Comparison of ENCODE assay signal across 14 cellular contexts in the genomic region with DNA sequence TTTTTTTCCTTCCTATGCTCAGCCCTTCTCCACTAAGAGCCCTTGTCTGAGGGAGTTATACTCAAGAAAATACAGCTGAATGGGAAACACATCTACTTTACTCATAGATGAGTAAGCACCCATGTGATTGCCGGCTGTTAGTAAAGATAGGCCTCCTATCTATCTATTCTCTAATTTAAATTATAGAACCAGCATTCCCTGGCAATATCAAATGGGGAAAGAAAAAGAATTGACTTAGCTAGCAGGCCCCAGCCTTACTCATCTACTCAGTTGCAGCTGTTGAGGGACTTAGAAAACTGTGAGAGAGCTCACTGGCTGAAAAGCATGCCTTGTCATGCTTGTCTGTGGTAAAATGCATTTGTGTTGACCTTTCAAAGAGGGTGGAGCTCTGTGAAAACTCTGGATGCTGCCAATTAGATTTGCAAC. TPM values are rescaled to one million over a fixed set of nuclear protein-coding genes. Genes with fewer than 3 reads are reported as not detected.
DNase-seq lines count a peak whose midpoint lies in the region; ATAC-seq, FAIRE-seq and TF ChIP-seq lines count a peak whose summit lies in the region.
"Had no signal": no experiment of that assay in that cellular context is flagged by ENCODE, and none has a peak within 500 bp of the region (broad histone marks: within the 10 kb centered on the region; RNA-seq: fewer than 3 reads in every experiment).

No MANE protein-coding gene starts in this region.

- no peaks in the 10 kb centered on the region for H3K27me3 ChIP-seq in hepatocyte
- H3K27me3 ChIP-seq: adrenal gland, BE2C had no signal

- DNase-seq in A549 (ENCODE audit: low read depth in 1 of 2, low spot score in 1 of 2), result peak; percentile 34 to 57
- peak in 72 of 76 experiments; percentile 16 to 94 (median 69) for DNase-seq in HUDEP-2 (lab: John Stamatoyannopoulos, UW; ENCODE audit: unreplicated experiment in 76 of 76)
- DNase-seq in astrocyte of the spinal cord (ENCODE audit: low read depth, low spot score), result peak; percentile 62
- peak; percentile 55 for DNase-seq in islet precursor cell
- no peak for DNase-seq in MV-4-11 (lab: John Stamatoyannopoulos, UW)
- no peak for DNase-seq in H4 (ENCODE audit: low spot score)
- no peak for DNase-seq in hepatocyte (ENCODE audit: low spot score)
- DNase-seq: activated CD4-positive, alpha-beta T cell treated with anti-CD3 and anti-CD28 coated beads, Interleukin-2, amount 50 U/mL, for 48 hours; BE2C; NCI-H446 had no signal

- H4K20me1 ChIP-seq in hepatocyte (ENCODE audit: insufficient read depth, poor library complexity, severe bottlenecking), result no peaks in the 10 kb centered on the region

- in situ Hi-C loops in astrocyte of the spinal cord (cut with HindIII; ENCODE audit: low sequenced_read_pairs), result no loop called here

- no peak for TF ChIP-seq EP300 in A549 (IDR thresholded peaks at IDR 0.05)

- FAIRE-seq in A549 (lab: Jason Lieb, UNC), result no peak
- FAIRE-seq: frontal cortex had no signal

- peaks cover 4% of the 10 kb centered on the region for H3K36me3 ChIP-seq in hepatocyte (replicated peaks; ENCODE audit: insufficient read depth, low read depth)

- H3K27ac ChIP-seq in A549 (peak overlapping the region; percentile 57 to 74), hepatocyte (no peak overlapping the region)
- H3K27ac ChIP-seq: KMS-11 had no signal

- H3K79me2 ChIP-seq in hepatocyte, result peaks cover 21% of the 10 kb centered on the region

- CTCF ChIA-PET in A549 (lab: Yijun Ruan, JAX), result no interaction called here

- TF ChIP-seq RAD21 in A549 (conservative IDR thresholded peaks at IDR 0.05 in 1 of 2, IDR thresholded peaks at IDR 0.05 in 1 of 2), result no peak

- no peak for TF ChIP-seq CTCF in A549 (IDR thresholded peaks at IDR 0.05)
- TF ChIP-seq CTCF in astrocyte of the spinal cord (IDR thresholded peaks at IDR 0.05; ENCODE audit: low read depth, low read length), result no peak
- TF ChIP-seq CTCF in hepatocyte (IDR thresholded peaks at IDR 0.05; ENCODE audit: poor library complexity), result no peak

- H3K4me1 ChIP-seq in A549, result peaks cover 35% of the 10 kb centered on the region
- H3K4me1 ChIP-seq in hepatocyte (ENCODE audit: insufficient read depth), result no peaks in the 10 kb centered on the region
- H3K4me1 ChIP-seq: adrenal gland, BE2C had no signal

- no peak for TF ChIP-seq POLR2A in A549 (IDR thresholded peaks at IDR 0.05; ENCODE audit: low read length)

- no peak overlapping the region for H3K4me3 ChIP-seq in A549
- no peak overlapping the region for H3K4me3 ChIP-seq in astrocyte of the spinal cord (ENCODE audit: low read depth, low read length)
- no peak overlapping the region for H3K4me3 ChIP-seq in hepatocyte
- H3K4me3 ChIP-seq: adrenal gland had no signal

- peak overlapping the region; percentile 58 for H3K4me2 ChIP-seq in A549
- H3K4me2 ChIP-seq in hepatocyte, result no peak overlapping the region
- H3K4me2 ChIP-seq: KMS-11 had no signal

- H3K9me2 ChIP-seq in hepatocyte (replicated peaks; ENCODE audit: insufficient read depth), result no peaks in the 10 kb centered on the region

- H3K9me3 ChIP-seq in A549, result no peaks in the 10 kb centered on the region
- H3K9me3 ChIP-seq in hepatocyte (ENCODE audit: low read depth), result no peaks in the 10 kb centered on the region
- H3K9me3 ChIP-seq: BE2C had no signal

- WGBS in A549 (ENCODE audit: missing lambda C conversion rate), result 0% methylated on average over 1 of the region's 1 CpG
- 79% methylated on average over 1 of the region's 1 CpG for WGBS in hepatocyte (ENCODE audit: low lambda C conversion rate, missing lambda C conversion rate)

- no peak overlapping the region for H2AFZ ChIP-seq in hepatocyte

- ATAC-seq in A549 (peak; percentile 91 to 94), HG03095 (IDR thresholded peaks at IDR 0.05; ENCODE audit: unreplicated experiment) (no peak)

- POLR2A ChIA-PET in A549 (lab: Yijun Ruan, JAX), result no interaction called here

TF ChIP-seq in A549, 52 proteins besides CTCF, POLR2A, EP300 and RAD21:
- no peak for TF ChIP-seq JUN (IDR thresholded peaks at IDR 0.05)
- TF ChIP-seq FOSL2 (IDR thresholded peaks at IDR 0.05), result no peak
- peak; percentile 49 for TF ChIP-seq FOSL2 (CRISPR knock-in tag; IDR thresholded peaks at IDR 0.05)
- 0 out of 2 replicates have a peak, but pooled peaks have one; percentile 44 for TF ChIP-seq ZSCAN20 (CRISPR knock-in tag; IDR thresholded peaks at IDR 0.05)

RNA-seq across cellular contexts. Expression of gene GOLGA4, which starts 48.2 kb away (rescaled TPM):
- 40.4 and 55.0 TPM in 2 replicates for polyA plus RNA-seq in A549 (2011; rRNA removed)
- 5.3 and 6.0 TPM in 2 replicates for polyA plus RNA-seq in A549 (2012; cell fraction: cytosol; rRNA removed)
- 5.1 and 6.2 TPM in 2 replicates for polyA plus RNA-seq in A549 (2012; cell fraction: nucleus; rRNA removed)
- polyA plus RNA-seq in A549 (2017; fragmentation: RNase III; extraction: RNeasy Plus Mini Kit Qiagen cat#74134 plus additional on column Dnase treatment), result 23.3 to 26.9 TPM (median 24.2 TPM) in 3 replicates
- polyA minus RNA-seq in A549 (2011; rRNA and poly(A)+ RNA removed), result 32.8 and 41.9 TPM in 2 replicates
- total RNA-seq in H4 (2014; rRNA removed; shearing (Covaris generic)), result 13.6 and 18.2 TPM in 2 replicates
- total RNA-seq in hepatocyte, result 77.9 and 82.7 TPM in 2 replicates
- polyA plus RNA-seq in hepatocyte, result 52.8 and 68.8 TPM in 2 replicates

Comparison
In these comparisons a context has a peak if more than half of its experiments do, and no peak if none do; other contexts are left out.
1. DNase-seq: peak in A549 (2 of 2), HUDEP-2 (72 of 76), astrocyte of the spinal cord (single experiment) and islet precursor cell (single experiment); none in MV-4-11 (single experiment), H4 (single experiment) and hepatocyte (single experiment).